In the genomic region with DNA sequence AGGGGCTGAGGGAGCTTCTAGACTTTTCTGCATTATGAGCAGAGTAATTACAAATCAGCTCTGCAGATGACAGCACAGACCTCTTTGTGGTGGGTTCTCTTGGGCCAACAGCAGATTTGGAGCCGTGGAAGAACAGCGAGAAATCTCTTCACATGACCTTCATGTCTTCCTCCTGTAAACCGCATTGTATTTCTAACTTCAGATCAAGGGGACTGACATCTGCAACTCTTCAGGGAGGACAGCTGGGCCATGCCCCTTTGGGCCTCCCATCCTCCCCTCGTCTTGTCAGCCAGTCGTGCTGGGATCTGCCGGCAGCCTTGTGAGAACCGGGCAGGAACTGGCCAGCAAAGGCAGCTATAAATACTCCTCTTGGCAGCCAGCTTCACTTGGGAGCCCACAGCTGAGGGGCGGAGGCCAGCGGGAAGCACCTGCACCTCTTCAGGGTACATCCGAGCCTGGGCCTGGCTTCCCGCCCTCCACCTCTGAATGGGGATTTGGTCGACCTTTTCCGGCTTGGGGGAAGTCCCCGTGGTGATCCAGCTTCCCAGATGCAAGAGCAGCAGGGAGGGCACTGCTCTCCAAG, we compare ENCODE assay signal across 10 cellular contexts.
DNase-seq lines count a peak whose midpoint lies in the region; TF ChIP-seq lines count a peak whose summit lies in the region.
"Had no signal": no experiment of that assay in that cellular context is flagged by ENCODE, and none has a peak within 500 bp of the region (broad histone marks: within the 10 kb centered on the region; RNA-seq: fewer than 3 reads in every experiment).

No MANE protein-coding gene starts in this region.

- H3K4me1 Mint-ChIP-seq in nephron = peaks cover 42% of the 10 kb centered on the region

- peak overlapping the region; percentile 54 to 63 (median 58) for H3K27ac Mint-ChIP-seq in nephron
- H3K27ac Mint-ChIP-seq: CD4-positive, CD25-positive, alpha-beta regulatory T cell; T-helper 1 cell treated with Interleukin-12 subunit alpha and Interleukin-12 subunit beta and Interleukin-4 antibody, amounts not matched to agents 30 μg/mL and 1 μg/mL, for 36 hours had no signal

- no peaks in the 10 kb centered on the region for H3K27me3 Mint-ChIP-seq in nephron (ENCODE audit: low read depth)

- peak; percentile 9 for DNase-seq in stimulated activated CD4-positive, alpha-beta T cell treated with anti-CD3 and anti-CD28 coated beads, Interleukin-15, amount 100 ng/mL, for 24 hours
- DNase-seq in stimulated activated CD4-positive, alpha-beta T cell treated with anti-CD3 and anti-CD28 coated beads, Interleukin-4, amount 100 ng/mL, for 4 hours = no peak
- peak; percentile 97 for DNase-seq in NCI-H1092 treated with DMSO at 0.1 percent for 48 hours (lab: John Stamatoyannopoulos, UW)
- DNase-seq in coronary artery (ENCODE audit: low spot score) = no peak
- no peak for DNase-seq in dedifferentiated amniotic fluid mesenchymal stem cell (ENCODE audit: extremely low spot score)
- DNase-seq in COR-L47 (lab: John Stamatoyannopoulos, UW) = no peak
- no peak for DNase-seq in hippocampal formation (lab: John Stamatoyannopoulos, UW)
- DNase-seq: CD4-positive, CD25-positive, alpha-beta regulatory T cell had no signal

- H3K4me3 ChIP-seq in coronary artery = peak overlapping the region; percentile 35

- peak overlapping the region; percentile 7 to 19 (median 16) for H3K4me3 Mint-ChIP-seq in nephron
- H3K4me3 Mint-ChIP-seq: CD4-positive, CD25-positive, alpha-beta regulatory T cell; T-helper 1 cell treated with Interleukin-12 subunit alpha and Interleukin-12 subunit beta and Interleukin-4 antibody, amounts not matched to agents 30 μg/mL and 1 μg/mL, for 36 hours had no signal

- peak overlapping the region in 1 of 2 donors; percentile 38 for H3K27ac ChIP-seq in coronary artery

- no peaks in the 10 kb centered on the region for H3K36me3 Mint-ChIP-seq in nephron (ENCODE audit: low read depth)
- H3K36me3 Mint-ChIP-seq: CD4-positive, CD25-positive, alpha-beta regulatory T cell had no signal

- H3K9me3 Mint-ChIP-seq in nephron = no peaks in the 10 kb centered on the region
- H3K9me3 Mint-ChIP-seq: T-helper 1 cell treated with Interleukin-12 subunit alpha and Interleukin-12 subunit beta and Interleukin-4 antibody, amounts not matched to agents 30 μg/mL and 1 μg/mL, for 36 hours had no signal

- no peak for TF ChIP-seq CTCF in coronary artery (IDR thresholded peaks at IDR 0.05)
- TF ChIP-seq CTCF in nephron (IDR thresholded peaks at IDR 0.05; ENCODE audit: unreplicated experiment in 3 of 3) = no peak

Comparison
In these comparisons a context has a peak if more than half of its experiments do, and no peak if none do; other contexts are left out.
1. DNase-seq: peak in stimulated activated CD4-positive, alpha-beta T cell treated with anti-CD3 and anti-CD28 coated beads, Interleukin-15, amount 100 ng/mL, for 24 hours (single experiment) and NCI-H1092 treated with DMSO at 0.1 percent for 48 hours (single experiment); none in stimulated activated CD4-positive, alpha-beta T cell treated with anti-CD3 and anti-CD28 coated beads, Interleukin-4, amount 100 ng/mL, for 4 hours (0 of 2), coronary artery (single experiment), dedifferentiated amniotic fluid mesenchymal stem cell (single experiment), COR-L47 (single experiment) and hippocampal formation (0 of 2).